ENCODE assay signal across 9 cellular contexts in genomic region chr12:51390457-51391046, GRCh38. TPM values are rescaled to one million over a fixed set of nuclear protein-coding genes. Genes with fewer than 3 reads are reported as not detected.
A peak's percentile ranks its signal among the peaks of the same experiment; 100 is the strongest.
DNase-seq lines count a peak whose midpoint lies in the region; ATAC-seq and TF ChIP-seq lines count a peak whose summit lies in the region.
"Had no signal": no experiment of that assay in that cellular context is flagged by ENCODE, and none has a peak within 500 bp of the region (broad histone marks: within the 10 kb centered on the region; RNA-seq: fewer than 3 reads in every experiment).

No MANE protein-coding gene starts in this region.

- H3K36me3 ChIP-seq in right atrium auricular region: no peaks in the 10 kb centered on the region

- H3K9me3 ChIP-seq in right atrium auricular region: no peaks in the 10 kb centered on the region

- peak overlapping the region; percentile 98 for H3K27ac Mint-ChIP-seq in type B pancreatic cell

- H3K27me3 ChIP-seq in right atrium auricular region: peaks cover 0 to 10% of the 10 kb centered on the region in 2 donors

- peaks cover 24% of the 10 kb centered on the region for H3K4me1 Mint-ChIP-seq in type B pancreatic cell (ENCODE audit: unreplicated experiment)

- DNase-seq in Right ventricle myocardium inferior (ENCODE audit: missing footprints): no peak
- no peak for DNase-seq in right atrium auricular region (ENCODE audit: low spot score)
- no peak for DNase-seq in left lobe of liver (ENCODE audit: low spot score)
- no peak for DNase-seq in type B pancreatic cell (ENCODE audit: extremely low spot score, unreplicated experiment)
- DNase-seq in NOMO-1 treated with dmso at 0.1 percent for 144 hours (lab: John Stamatoyannopoulos, UW; ENCODE audit: unreplicated experiment): no peak
- DNase-seq in stimulated activated CD4-positive, alpha-beta T cell treated with anti-CD3 and anti-CD28 coated beads, Interleukin-4, amount 100 ng/mL, for 4 hours: no peak
- no peak for DNase-seq in superior temporal gyrus (ENCODE audit: extremely low spot score)

- peaks cover 39% of the 10 kb centered on the region for H3K27me3 Mint-ChIP-seq in type B pancreatic cell

- no peak overlapping the region for H3K27ac ChIP-seq in right atrium auricular region
- H3K27ac ChIP-seq in angular gyrus (ENCODE audit: low read depth, low read length): peak overlapping the region; percentile 87

- peak overlapping the region; percentile 92 for H3K4me3 Mint-ChIP-seq in type B pancreatic cell

- TF ChIP-seq CTCF in right atrium auricular region (IDR thresholded peaks at IDR 0.05) (no peak), type B pancreatic cell (conservative IDR thresholded peaks at IDR 0.05) (no peak)

- H3K4me1 ChIP-seq in right atrium auricular region: peaks cover 0 to 17% of the 10 kb centered on the region in 2 donors

- peak; percentile 15 for ATAC-seq in Right ventricle myocardium inferior
- ATAC-seq in left lobe of liver: peak; percentile 9

- intact Hi-C loops in Right ventricle myocardium inferior (cut with DNase I): no loop called here

- H3K4me3 ChIP-seq in right atrium auricular region: peak overlapping the region in 1 of 2 donors; percentile 60

- H3K9me3 Mint-ChIP-seq in type B pancreatic cell: no peaks in the 10 kb centered on the region

- no peaks in the 10 kb centered on the region for H3K36me3 Mint-ChIP-seq in type B pancreatic cell

RNA-seq across cellular contexts. Expression of gene GALNT6, which starts 0.7 kb away (rescaled TPM):
- 1.7 TPM for total RNA-seq in Right ventricle myocardium inferior
- total RNA-seq in right atrium auricular region: 1 to 10 TPM; 1.3 to 2.8 TPM
- total RNA-seq in left lobe of liver: 1.7 TPM
- 17.2 and 87.4 TPM in 2 replicates for total RNA-seq in type B pancreatic cell (ENCODE audit: low replicate concordance)

RNA-seq across cellular contexts. Expression of gene SLC4A8, which starts 34.1 kb away (rescaled TPM):
- total RNA-seq in Right ventricle myocardium inferior (0.08 TPM), right atrium auricular region (1 to 10 TPM in 1 of 2 donors, under 1 TPM in 1; 0.28 to 1.1 TPM), left lobe of liver (0.35 TPM), type B pancreatic cell (ENCODE audit: low replicate concordance) (14.0 and 18.5 TPM in 2 replicates)

RNA-seq across cellular contexts. Expression of gene CELA1, which starts 44.1 kb away (rescaled TPM):
- total RNA-seq in Right ventricle myocardium inferior (not detected), right atrium auricular region (not detected), left lobe of liver (not detected), type B pancreatic cell (ENCODE audit: low replicate concordance) (not detected in 2 replicates)
- total RNA-seq: RPMI7951 had no signal
